1 cellular context compared by ENCODE assay signal in genomic region chr14:59534361-59534987, GRCh38.
TF ChIP-seq lines count a peak whose summit lies in the region.

No MANE protein-coding gene starts in this region.

TF ChIP-seq in GM23338, 12 proteins besides CTCF, POLR2A, EP300 and RAD21 (continued from another document):
- TF ChIP-seq REST (IDR thresholded peaks at IDR 0.05; ENCODE audit: unreplicated experiment) = no peak
- TF ChIP-seq STAT1 (IDR thresholded peaks at IDR 0.05; ENCODE audit: unreplicated experiment) = no peak
- no peak for TF ChIP-seq ZNF462 (CRISPR knock-in tag; IDR thresholded peaks at IDR 0.05)
- TF ChIP-seq JUNB (IDR thresholded peaks at IDR 0.05; ENCODE audit: unreplicated experiment) = no peak
- TF ChIP-seq EZH2 (IDR thresholded peaks at IDR 0.05; ENCODE audit: low read depth, unreplicated experiment) = no peak
- TF ChIP-seq ETS1 (IDR thresholded peaks at IDR 0.05) = no peak
- TF ChIP-seq CREB1 (CRISPR knock-in tag; IDR thresholded peaks at IDR 0.05; ENCODE audit: low read depth) = no peak
- no peak for TF ChIP-seq POLR2AphosphoS5 (IDR thresholded peaks at IDR 0.05; ENCODE audit: low read depth)
